In genomic region chr20:19917110-19917509, GRCh38 we compare ENCODE assay signal across 1 cellular context.
TF ChIP-seq lines count a peak whose summit lies in the region.

No MANE protein-coding gene starts in this region.

TF ChIP-seq in GM23338, 12 proteins besides CTCF, POLR2A, EP300 and RAD21 (continued from another document):
- TF ChIP-seq, protein P1, sequence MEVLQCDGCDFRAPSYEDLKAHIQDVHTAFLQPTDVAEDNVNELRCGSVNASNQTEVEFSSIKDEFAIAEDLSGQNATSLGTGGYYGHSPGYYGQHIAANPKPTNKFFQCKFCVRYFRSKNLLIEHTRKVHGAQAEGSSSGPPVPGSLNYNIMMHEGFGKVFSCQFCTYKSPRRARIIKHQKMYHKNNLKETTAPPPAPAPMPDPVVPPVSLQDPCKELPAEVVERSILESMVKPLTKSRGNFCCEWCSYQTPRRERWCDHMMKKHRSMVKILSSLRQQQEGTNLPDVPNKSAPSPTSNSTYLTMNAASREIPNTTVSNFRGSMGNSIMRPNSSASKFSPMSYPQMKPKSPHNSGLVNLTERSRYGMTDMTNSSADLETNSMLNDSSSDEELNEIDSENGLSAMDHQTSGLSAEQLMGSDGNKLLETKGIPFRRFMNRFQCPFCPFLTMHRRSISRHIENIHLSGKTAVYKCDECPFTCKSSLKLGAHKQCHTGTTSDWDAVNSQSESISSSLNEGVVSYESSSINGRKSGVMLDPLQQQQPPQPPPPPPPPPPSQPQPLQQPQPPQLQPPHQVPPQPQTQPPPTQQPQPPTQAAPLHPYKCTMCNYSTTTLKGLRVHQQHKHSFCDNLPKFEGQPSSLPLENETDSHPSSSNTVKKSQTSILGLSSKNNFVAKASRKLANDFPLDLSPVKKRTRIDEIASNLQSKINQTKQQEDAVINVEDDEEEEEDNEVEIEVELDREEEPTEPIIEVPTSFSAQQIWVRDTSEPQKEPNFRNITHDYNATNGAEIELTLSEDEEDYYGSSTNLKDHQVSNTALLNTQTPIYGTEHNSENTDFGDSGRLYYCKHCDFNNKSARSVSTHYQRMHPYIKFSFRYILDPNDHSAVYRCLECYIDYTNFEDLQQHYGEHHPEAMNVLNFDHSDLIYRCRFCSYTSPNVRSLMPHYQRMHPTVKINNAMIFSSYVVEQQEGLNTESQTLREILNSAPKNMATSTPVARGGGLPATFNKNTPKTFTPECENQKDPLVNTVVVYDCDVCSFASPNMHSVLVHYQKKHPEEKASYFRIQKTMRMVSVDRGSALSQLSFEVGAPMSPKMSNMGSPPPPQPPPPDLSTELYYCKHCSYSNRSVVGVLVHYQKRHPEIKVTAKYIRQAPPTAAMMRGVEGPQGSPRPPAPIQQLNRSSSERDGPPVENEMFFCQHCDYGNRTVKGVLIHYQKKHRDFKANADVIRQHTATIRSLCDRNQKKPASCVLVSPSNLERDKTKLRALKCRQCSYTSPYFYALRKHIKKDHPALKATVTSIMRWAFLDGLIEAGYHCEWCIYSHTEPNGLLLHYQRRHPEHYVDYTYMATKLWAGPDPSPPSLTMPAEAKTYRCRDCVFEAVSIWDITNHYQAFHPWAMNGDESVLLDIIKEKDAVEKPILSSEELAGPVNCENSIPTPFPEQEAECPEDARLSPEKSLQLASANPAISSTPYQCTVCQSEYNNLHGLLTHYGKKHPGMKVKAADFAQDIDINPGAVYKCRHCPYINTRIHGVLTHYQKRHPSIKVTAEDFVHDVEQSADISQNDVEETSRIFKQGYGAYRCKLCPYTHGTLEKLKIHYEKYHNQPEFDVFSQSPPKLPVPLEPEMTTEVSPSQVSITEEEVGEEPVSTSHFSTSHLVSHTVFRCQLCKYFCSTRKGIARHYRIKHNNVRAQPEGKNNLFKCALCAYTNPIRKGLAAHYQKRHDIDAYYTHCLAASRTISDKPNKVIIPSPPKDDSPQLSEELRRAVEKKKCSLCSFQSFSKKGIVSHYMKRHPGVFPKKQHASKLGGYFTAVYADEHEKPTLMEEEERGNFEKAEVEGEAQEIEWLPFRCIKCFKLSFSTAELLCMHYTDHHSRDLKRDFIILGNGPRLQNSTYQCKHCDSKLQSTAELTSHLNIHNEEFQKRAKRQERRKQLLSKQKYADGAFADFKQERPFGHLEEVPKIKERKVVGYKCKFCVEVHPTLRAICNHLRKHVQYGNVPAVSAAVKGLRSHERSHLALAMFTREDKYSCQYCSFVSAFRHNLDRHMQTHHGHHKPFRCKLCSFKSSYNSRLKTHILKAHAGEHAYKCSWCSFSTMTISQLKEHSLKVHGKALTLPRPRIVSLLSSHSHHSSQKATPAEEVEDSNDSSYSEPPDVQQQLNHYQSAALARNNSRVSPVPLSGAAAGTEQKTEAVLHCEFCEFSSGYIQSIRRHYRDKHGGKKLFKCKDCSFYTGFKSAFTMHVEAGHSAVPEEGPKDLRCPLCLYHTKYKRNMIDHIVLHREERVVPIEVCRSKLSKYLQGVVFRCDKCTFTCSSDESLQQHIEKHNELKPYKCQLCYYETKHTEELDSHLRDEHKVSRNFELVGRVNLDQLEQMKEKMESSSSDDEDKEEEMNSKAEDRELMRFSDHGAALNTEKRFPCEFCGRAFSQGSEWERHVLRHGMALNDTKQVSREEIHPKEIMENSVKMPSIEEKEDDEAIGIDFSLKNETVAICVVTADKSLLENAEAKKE (CRISPR knock-in tag; IDR thresholded peaks at IDR 0.05), result no peak
- TF ChIP-seq EZH2 (IDR thresholded peaks at IDR 0.05; ENCODE audit: low read depth, unreplicated experiment) (no peak), POLR2AphosphoS5 (IDR thresholded peaks at IDR 0.05; ENCODE audit: low read depth) (no peak), ETS1 (IDR thresholded peaks at IDR 0.05) (no peak), NANOG (IDR thresholded peaks at IDR 0.05; ENCODE audit: borderline replicate concordance) (no peak), JUNB (IDR thresholded peaks at IDR 0.05; ENCODE audit: unreplicated experiment) (no peak)
- TF ChIP-seq, protein P2, sequence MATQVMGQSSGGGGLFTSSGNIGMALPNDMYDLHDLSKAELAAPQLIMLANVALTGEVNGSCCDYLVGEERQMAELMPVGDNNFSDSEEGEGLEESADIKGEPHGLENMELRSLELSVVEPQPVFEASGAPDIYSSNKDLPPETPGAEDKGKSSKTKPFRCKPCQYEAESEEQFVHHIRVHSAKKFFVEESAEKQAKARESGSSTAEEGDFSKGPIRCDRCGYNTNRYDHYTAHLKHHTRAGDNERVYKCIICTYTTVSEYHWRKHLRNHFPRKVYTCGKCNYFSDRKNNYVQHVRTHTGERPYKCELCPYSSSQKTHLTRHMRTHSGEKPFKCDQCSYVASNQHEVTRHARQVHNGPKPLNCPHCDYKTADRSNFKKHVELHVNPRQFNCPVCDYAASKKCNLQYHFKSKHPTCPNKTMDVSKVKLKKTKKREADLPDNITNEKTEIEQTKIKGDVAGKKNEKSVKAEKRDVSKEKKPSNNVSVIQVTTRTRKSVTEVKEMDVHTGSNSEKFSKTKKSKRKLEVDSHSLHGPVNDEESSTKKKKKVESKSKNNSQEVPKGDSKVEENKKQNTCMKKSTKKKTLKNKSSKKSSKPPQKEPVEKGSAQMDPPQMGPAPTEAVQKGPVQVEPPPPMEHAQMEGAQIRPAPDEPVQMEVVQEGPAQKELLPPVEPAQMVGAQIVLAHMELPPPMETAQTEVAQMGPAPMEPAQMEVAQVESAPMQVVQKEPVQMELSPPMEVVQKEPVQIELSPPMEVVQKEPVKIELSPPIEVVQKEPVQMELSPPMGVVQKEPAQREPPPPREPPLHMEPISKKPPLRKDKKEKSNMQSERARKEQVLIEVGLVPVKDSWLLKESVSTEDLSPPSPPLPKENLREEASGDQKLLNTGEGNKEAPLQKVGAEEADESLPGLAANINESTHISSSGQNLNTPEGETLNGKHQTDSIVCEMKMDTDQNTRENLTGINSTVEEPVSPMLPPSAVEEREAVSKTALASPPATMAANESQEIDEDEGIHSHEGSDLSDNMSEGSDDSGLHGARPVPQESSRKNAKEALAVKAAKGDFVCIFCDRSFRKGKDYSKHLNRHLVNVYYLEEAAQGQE (IDR thresholded peaks at IDR 0.05; ENCODE audit: unreplicated experiment), result no peak
TF ChIP-seq in GM23338: peak in this region for 0.
